Comparison of ENCODE assay signal across 13 cellular contexts in the genomic region with DNA sequence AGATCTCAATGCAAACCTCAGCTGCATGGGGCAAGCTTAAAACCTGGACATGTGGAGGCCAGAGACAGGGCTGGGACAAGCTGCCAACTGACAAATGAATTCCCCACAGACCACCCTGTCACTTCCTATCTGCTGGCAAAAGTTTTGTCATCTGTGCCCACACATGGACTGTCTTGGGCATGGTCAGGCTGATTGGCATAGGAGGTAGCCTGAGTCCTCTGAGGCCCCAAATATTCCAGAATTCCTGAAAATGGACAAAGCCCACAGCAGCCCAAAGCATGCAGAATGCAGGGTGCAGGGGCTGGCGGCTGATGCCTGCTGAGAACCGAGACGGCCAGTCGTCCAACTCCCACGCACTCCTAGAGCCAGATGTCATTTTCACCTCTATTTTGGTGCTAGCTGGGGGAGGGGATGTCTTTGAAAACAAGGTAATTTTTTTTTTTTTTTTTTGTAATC.
DNase-seq lines count a peak whose midpoint lies in the region; ATAC-seq and TF ChIP-seq lines count a peak whose summit lies in the region.
"Had no signal": no experiment of that assay in that cellular context is flagged by ENCODE, and none has a peak within 500 bp of the region (broad histone marks: within the 10 kb centered on the region; RNA-seq: fewer than 3 reads in every experiment).

No MANE protein-coding gene starts in this region.

- H3K27me3 Mint-ChIP-seq in mesothelial cell of epicardium (ENCODE audit: low read depth) (no peaks in the 10 kb centered on the region), CD14-positive monocyte (ENCODE audit: low read depth in 3 of 3) (peaks cover 4 to 6% (median 4%) of the 10 kb centered on the region in 3 donors)

- DNase-seq in mesothelial cell of epicardium (ENCODE audit: low spot score in 2 of 2, unreplicated experiment in 2 of 2) = peak in 1 of 2 experiments; percentile 38
- no peak for DNase-seq in A172 (ENCODE audit: low spot score)
- no peak for DNase-seq in CD14-positive monocyte (ENCODE audit: low spot score)
- DNase-seq in dorsolateral prefrontal cortex = no peak
- DNase-seq in SW 1271 (lab: John Stamatoyannopoulos, UW) = no peak
- DNase-seq: H7, mucosa of descending colon, thyroid gland had no signal

- peak; percentile 70 for ATAC-seq in GM18867 (IDR thresholded peaks at IDR 0.05; ENCODE audit: unreplicated experiment)
- peak; percentile 81 for ATAC-seq in HG03520 (IDR thresholded peaks at IDR 0.05; ENCODE audit: unreplicated experiment)
- ATAC-seq: mucosa of descending colon had no signal

- TF ChIP-seq CTCF in HEK293 (tag by site-specific recombination; IDR thresholded peaks at IDR 0.05) (no peak), mesothelial cell of epicardium (IDR thresholded peaks at IDR 0.05; ENCODE audit: unreplicated experiment) (no peak), CD14-positive monocyte (IDR thresholded peaks at IDR 0.05) (no peak), dorsolateral prefrontal cortex (IDR thresholded peaks at IDR 0.05 in 54 of 56, conservative IDR thresholded peaks at IDR 0.05 in 2 of 56; ENCODE audit: low read depth in 1 of 56, partially characterized antibody in 56 of 56) (no peak)

- peaks cover 0 to 4% (median 0%) of the 10 kb centered on the region in 45 donors for H3K27me3 ChIP-seq in dorsolateral prefrontal cortex
- H3K27me3 ChIP-seq: right atrium auricular region, thyroid gland had no signal

- H3K27ac ChIP-seq in HEK293 (ENCODE audit: extremely low read depth, low read depth, low read length) (no peak overlapping the region), dorsolateral prefrontal cortex (no peak overlapping the region)
- H3K27ac ChIP-seq: right atrium auricular region, RWPE1, thyroid gland had no signal

- H3K36me3 ChIP-seq in HEK293 (ENCODE audit: control insufficient read depth in 2 of 2, insufficient read depth in 1 of 2, low read length in 2 of 2) = no peaks in the 10 kb centered on the region
- H3K36me3 ChIP-seq: right atrium auricular region, thyroid gland had no signal

- H3K4me1 Mint-ChIP-seq in mesothelial cell of epicardium (peaks cover 59% of the 10 kb centered on the region), CD14-positive monocyte (no peaks in the 10 kb centered on the region)

- no peak overlapping the region for H3K4me3 Mint-ChIP-seq in mesothelial cell of epicardium
- H3K4me3 Mint-ChIP-seq in CD14-positive monocyte = no peak overlapping the region

- H3K9me3 Mint-ChIP-seq in mesothelial cell of epicardium = no peaks in the 10 kb centered on the region
- H3K9me3 Mint-ChIP-seq in CD14-positive monocyte = no peaks in the 10 kb centered on the region

- H3K9me3 ChIP-seq in HEK293 (ENCODE audit: control insufficient read depth, insufficient read depth, low read depth, low read length) = no peaks in the 10 kb centered on the region
- H3K9me3 ChIP-seq: mucosa of descending colon, right atrium auricular region, thyroid gland had no signal

- H3K36me3 Mint-ChIP-seq in mesothelial cell of epicardium (no peaks in the 10 kb centered on the region), CD14-positive monocyte (no peaks in the 10 kb centered on the region)

- H3K27ac Mint-ChIP-seq in mesothelial cell of epicardium (peak overlapping the region; percentile 1), CD14-positive monocyte (no peak overlapping the region)

- H3K4me1 ChIP-seq in HEK293 (ENCODE audit: control insufficient read depth, insufficient read depth, low read length) = no peaks in the 10 kb centered on the region; the same call in 1 of the 2 replicates
- H3K4me1 ChIP-seq: right atrium auricular region had no signal

- intact Hi-C loops in CD14-positive monocyte (cut with micrococcal nuclease) (no loop called here), dorsolateral prefrontal cortex (cut with DNase I) (no loop called here)

- CTCF ChIA-PET in HEK293 (lab: Yijun Ruan, JAX) = interaction anchor here (1.0 to 1.7 kb wide), 3 partner anchors 15 to 140 kb away, joined by 4 to 7 read pairs (median 4); no protein-coding TSS in a partner anchor

- H3K4me3 ChIP-seq in HEK293 (ENCODE audit: low read depth, low read length) (no peak overlapping the region), dorsolateral prefrontal cortex (no peak overlapping the region)
- H3K4me3 ChIP-seq: mucosa of descending colon, right atrium auricular region, thyroid gland had no signal

- POLR2A ChIA-PET in HEK293 (lab: Yijun Ruan, JAX) = interaction anchor here (1.0 kb wide), 1 partner anchor 10 kb away, joined by 3 read pairs; no protein-coding TSS in a partner anchor

TF ChIP-seq in HEK293, 187 proteins besides CTCF, POLR2A, EP300 and RAD21:
- TF ChIP-seq ZBTB17 (tag by site-specific recombination; IDR thresholded peaks at IDR 0.05) = peak; percentile 25; the same call in 1 of the 2 replicates
- no peak for TF ChIP-seq ZNF23 (tag by site-specific recombination; IDR thresholded peaks at IDR 0.05; ENCODE audit: borderline replicate concordance)
- TF ChIP-seq ZNF76 (tag by site-specific recombination; IDR thresholded peaks at IDR 0.05; ENCODE audit: borderline replicate concordance, low read depth) = no peak
- peak; percentile 49; the same call in 1 of the 2 replicates for TF ChIP-seq ZFHX2 (tag by site-specific recombination; conservative IDR thresholded peaks at IDR 0.05)
- TF ChIP-seq ZNF335 (tag by site-specific recombination; conservative IDR thresholded peaks at IDR 0.05) = no peak
- TF ChIP-seq EGR2 (tag by site-specific recombination; IDR thresholded peaks at IDR 0.05; ENCODE audit: low read depth) = peak; percentile 21; the same call in 1 of the 2 replicates
